ENCODE assay signal across 8 cellular contexts in genomic region chr10:47047577-47048532, GRCh38.
DNase-seq lines count a peak whose midpoint lies in the region; ATAC-seq and TF ChIP-seq lines count a peak whose summit lies in the region.

No MANE protein-coding gene starts in this region.

- no peaks in the 10 kb centered on the region for H3K79me2 ChIP-seq in DND-41 (ENCODE audit: insufficient read depth, low read length)

- H3K27ac ChIP-seq in DND-41 (ENCODE audit: low read length) (0 out of 2 replicates have a peak overlapping the region, but pooled peaks have one; percentile 11), thoracic aorta (peak overlapping the region in 1 of 2 donors; percentile 28)

- H3K4me3 Mint-ChIP-seq in activated T-helper 17 cell treated with anti-CD3 and anti-CD28 coated beads, Interleukin-2, amount 50 U/mL, for 72 hours: no peak overlapping the region

- H3K27me3 Mint-ChIP-seq in activated T-helper 17 cell treated with anti-CD3 and anti-CD28 coated beads, Interleukin-2, amount 50 U/mL, for 72 hours: no peaks in the 10 kb centered on the region

- no peaks in the 10 kb centered on the region for H3K36me3 Mint-ChIP-seq in activated T-helper 17 cell treated with anti-CD3 and anti-CD28 coated beads, Interleukin-2, amount 50 U/mL, for 72 hours (ENCODE audit: low read depth)

- H2AFZ ChIP-seq in DND-41 (ENCODE audit: low read depth, low read length): no peak overlapping the region

- DNase-seq in DND-41: peak; percentile 78
- peak; percentile 42 for DNase-seq in RPMI7951 (ENCODE audit: low read depth)
- DNase-seq in fibroblast of the aortic adventitia (ENCODE audit: low read depth): peak; percentile 84
- peak; percentile 13 for DNase-seq in occipital lobe (lab: John Stamatoyannopoulos, UW)
- DNase-seq in thoracic aorta (ENCODE audit: low spot score): no peak

- TF ChIP-seq CTCF in DND-41 (IDR thresholded peaks at IDR 0.05; ENCODE audit: borderline replicate concordance, extremely low read depth, low read length, poor library complexity, severe bottlenecking) (peak; percentile 95), fibroblast of the aortic adventitia (IDR thresholded peaks at IDR 0.05; ENCODE audit: insufficient read depth, low read length) (peak; percentile 91), thoracic aorta (IDR thresholded peaks at IDR 0.05) (peak; percentile 95)

- H3K36me3 ChIP-seq in DND-41 (ENCODE audit: insufficient read depth, low read length) (no peaks in the 10 kb centered on the region), thoracic aorta (no peaks in the 10 kb centered on the region)

- no peak overlapping the region for H3K4me2 ChIP-seq in DND-41 (ENCODE audit: insufficient read depth, low read length)

- H3K27ac Mint-ChIP-seq in activated T-helper 17 cell treated with anti-CD3 and anti-CD28 coated beads, Interleukin-2, amount 50 U/mL, for 72 hours: peak overlapping the region; percentile 44

- H4K20me1 ChIP-seq in DND-41 (ENCODE audit: insufficient read depth, low read length): no peaks in the 10 kb centered on the region; the same call in 1 of the 2 replicates

- peaks cover 6% of the 10 kb centered on the region for H3K4me1 Mint-ChIP-seq in activated T-helper 17 cell treated with anti-CD3 and anti-CD28 coated beads, Interleukin-2, amount 50 U/mL, for 72 hours

- no peak overlapping the region for H3K9ac ChIP-seq in DND-41 (ENCODE audit: low read depth, low read length)

- 0 out of 2 replicates have a peak, but pooled peaks cover 4% of the 10 kb centered on the region for H3K4me1 ChIP-seq in DND-41 (ENCODE audit: insufficient read depth, low read length)
- H3K4me1 ChIP-seq in thoracic aorta (ENCODE audit: control insufficient read depth in 1 of 2, low read depth in 2 of 2): peaks cover 24 to 37% of the 10 kb centered on the region in 2 donors

- H3K9me3 ChIP-seq in DND-41 (ENCODE audit: insufficient read depth, low read length, severe bottlenecking): no peaks in the 10 kb centered on the region
- no peaks in the 10 kb centered on the region for H3K9me3 ChIP-seq in thoracic aorta

- H3K4me3 ChIP-seq in DND-41 (ENCODE audit: low read depth in 1 of 2, low read length in 2 of 2) (no peak overlapping the region), fibroblast of the aortic adventitia (ENCODE audit: low read depth, low read length) (no peak overlapping the region), thoracic aorta (no peak overlapping the region)

- no peaks in the 10 kb centered on the region for H3K9me3 Mint-ChIP-seq in activated T-helper 17 cell treated with anti-CD3 and anti-CD28 coated beads, Interleukin-2, amount 50 U/mL, for 72 hours

- peak; percentile 96 for ATAC-seq in DND-41 (ENCODE audit: insufficient read depth, low read depth)
- peak; percentile 47 for ATAC-seq in HG02938 (IDR thresholded peaks at IDR 0.05; ENCODE audit: unreplicated experiment)
- peak; percentile 79 for ATAC-seq in activated T-helper 17 cell treated with anti-CD3 and anti-CD28 coated beads, Interleukin-2, amount 50 U/mL, for 72 hours (replicated peaks)
- no peak for ATAC-seq in thoracic aorta (ENCODE audit: insufficient number of reproducible peaks, low FRiP score, low read depth)
- no peak for ATAC-seq in HG02884 (IDR thresholded peaks at IDR 0.05; ENCODE audit: unreplicated experiment)

- H3K27me3 ChIP-seq in DND-41 (ENCODE audit: insufficient read depth, low read length, poor library complexity) (no peaks in the 10 kb centered on the region), thoracic aorta (replicated peaks; ENCODE audit: insufficient read depth) (no peaks in the 10 kb centered on the region)

Comparison
In these comparisons a context has a peak if more than half of its experiments do, and no peak if none do; other contexts are left out.
1. ATAC-seq: peak in DND-41 (single experiment), HG02938 (single experiment) and activated T-helper 17 cell treated with anti-CD3 and anti-CD28 coated beads, Interleukin-2, amount 50 U/mL, for 72 hours (single experiment); none in thoracic aorta (single experiment) and HG02884 (single experiment).
2. Peak in every context shown above with its lines, with median percentiles within 50 percentile points of each other: CTCF ChIP-seq.